In genomic region chr2:200864206-200864976, GRCh38 we compare ENCODE assay signal across 8 cellular contexts. TPM values are rescaled to one million over a fixed set of nuclear protein-coding genes. Genes with fewer than 3 reads are reported as not detected.
DNase-seq lines count a peak whose midpoint lies in the region; ATAC-seq and TF ChIP-seq lines count a peak whose summit lies in the region.

Gene CLK1, minus strand, starts transcription at chr2:200864658. Its CDS starts 2,796 bp downstream, at chr2:200861862.

- ATAC-seq in GM19328 (IDR thresholded peaks at IDR 0.05; ENCODE audit: unreplicated experiment) (peak; percentile 82), HG03469 (IDR thresholded peaks at IDR 0.05; ENCODE audit: unreplicated experiment) (peak; percentile 76)

- CTCF ChIA-PET in BJ (lab: Yijun Ruan, JAX), result interaction anchor here (0.9 to 1.2 kb wide), 2 partner anchors 19 to 42 kb away, joined by 3 to 4 read pairs; no protein-coding TSS in a partner anchor

- POLR2A ChIA-PET in BJ (lab: Charles Lee), result interaction anchor here (0.8 kb wide), 1 partner anchor 25 kb away, joined by 6 read pairs; the partner anchor contains the start of genes NIF3L1 and PPIL3

- H3K27ac ChIP-seq in cingulate gyrus (ENCODE audit: low read depth, low read length) (peak within 1 kb of the TSS; percentile 100), layer of hippocampus (ENCODE audit: low read depth, low read length) (peak within 1 kb of the TSS; percentile 100)

- H3K4me3 ChIP-seq in BJ (ENCODE audit: low read depth, low read length), result peak within 1 kb of the TSS; percentile 86

- H3K36me3 ChIP-seq in BJ (ENCODE audit: control insufficient read depth, insufficient read depth, low read length), result peaks cover 2% of the 10 kb centered on the region; the same call in 1 of the 2 replicates

- DNase-seq in BJ (ENCODE audit: low read depth) (peak; percentile 61), NCI-H526 (lab: John Stamatoyannopoulos, UW) (peak; percentile 86 to 96)
- peak; percentile 98 for DNase-seq in activated CD4-positive, alpha-beta T cell treated with anti-CD3 and anti-CD28 coated beads for 48 hours
- DNase-seq in stimulated activated CD4-positive, alpha-beta T cell treated with anti-CD3 and anti-CD28 coated beads, Interleukin-1b, Interleukin-23, amount 100 ng/mL, for 24 hours (ENCODE audit: low read depth in 4 of 4, low spot score in 1 of 4), result peak; percentile 92 to 96 (median 95)

- H3K27me3 ChIP-seq in BJ (ENCODE audit: control insufficient read depth, insufficient read depth, low read length), result no peaks in the 10 kb centered on the region
- no peaks in the 10 kb centered on the region for H3K27me3 ChIP-seq in layer of hippocampus (ENCODE audit: control insufficient read depth, insufficient read depth, low read length)

- TF ChIP-seq CTCF in BJ (IDR thresholded peaks at IDR 0.05; ENCODE audit: insufficient read depth, low read depth, low read length), result no peak

RNA-seq across cellular contexts. Expression of gene CLK1, which starts in this region (rescaled TPM):
- polyA plus RNA-seq in BJ (2011; rRNA removed), result 35.9 and 66.2 TPM in 2 replicates
- 13.3 and 18.5 TPM in 2 replicates for polyA minus RNA-seq in BJ (2011; rRNA and poly(A)+ RNA removed)

Comparison
In these comparisons a context has a peak if more than half of its experiments do, and no peak if none do; other contexts are left out.
1. Peak in every context shown above with its lines: DNase-seq, ATAC-seq, H3K4me3 ChIP-seq and H3K27ac ChIP-seq.